26 cellular contexts compared by ENCODE assay signal in the genomic region with DNA sequence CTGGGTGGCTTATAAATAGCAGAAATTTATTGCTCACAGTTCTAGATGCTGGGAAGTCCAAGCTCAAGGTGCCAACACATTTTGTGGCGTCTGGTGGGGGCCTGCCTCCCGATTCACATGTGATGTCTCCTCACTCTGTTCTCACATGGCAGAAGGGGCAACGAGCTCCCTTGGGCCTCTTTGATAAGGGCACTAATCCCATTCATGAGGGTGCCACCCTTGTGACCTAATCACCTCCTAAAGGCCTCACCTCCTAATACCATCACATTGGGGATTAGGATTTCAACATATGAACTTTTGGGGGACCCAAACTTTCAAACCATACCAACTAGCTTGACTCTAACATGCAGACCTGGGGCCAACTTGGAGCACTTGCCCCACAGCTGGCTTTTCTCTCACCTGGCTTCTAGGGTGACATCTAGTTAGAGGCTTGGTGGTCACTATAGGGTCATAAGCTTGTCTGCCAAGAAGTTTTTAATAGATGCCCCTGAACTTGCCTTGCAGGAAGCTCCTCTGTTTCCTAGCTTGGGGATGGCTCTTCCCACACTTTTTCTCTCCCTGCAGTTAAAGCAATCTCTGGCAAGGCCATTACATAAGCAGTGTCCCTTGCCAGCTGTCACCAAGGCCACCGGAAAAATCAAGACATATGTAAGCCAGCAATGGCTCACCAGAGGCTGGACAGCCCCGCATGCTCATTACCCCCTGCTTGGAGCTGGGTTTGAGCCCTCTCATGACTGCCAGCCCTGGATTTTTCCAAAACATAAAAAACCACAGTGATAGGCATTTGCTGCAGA. TPM values are rescaled to one million over a fixed set of nuclear protein-coding genes. Genes with fewer than 3 reads are reported as not detected.
DNase-seq lines count a peak whose midpoint lies in the region; ATAC-seq and TF ChIP-seq lines count a peak whose summit lies in the region.
"Had no signal": no experiment of that assay in that cellular context is flagged by ENCODE, and none has a peak within 500 bp of the region (broad histone marks: within the 10 kb centered on the region; RNA-seq: fewer than 3 reads in every experiment).

No MANE protein-coding gene starts in this region.

- no peaks in the 10 kb centered on the region for H3K36me3 ChIP-seq in WERI-Rb-1
- H3K36me3 ChIP-seq: gastroesophageal sphincter, left lung, suprapubic skin had no signal

- intact Hi-C loops in left colon (cut with DNase I, micrococcal nuclease) (no loop called here), posterior cingulate gyrus (cut with DNase I) (loop anchor here (10.0 kb wide), 1 partner anchor 54 kb away; no protein-coding TSS in a partner anchor)

- H3K27ac ChIP-seq in WERI-Rb-1 = peak overlapping the region; percentile 69
- H3K27ac ChIP-seq: gastroesophageal sphincter, left lung, suprapubic skin had no signal

- H3K27me3 ChIP-seq in WERI-Rb-1 (ENCODE audit: insufficient read depth, low read depth, severe bottlenecking) = no peaks in the 10 kb centered on the region

- DNase-seq in WERI-Rb-1 (no peak), cerebellar cortex (ENCODE audit: low spot score) (peak; percentile 88), left colon (no peak), posterior cingulate gyrus (peak in 7 of 10 donors; percentile 41 to 92 (median 51)), NCI-H446 treated with DMSO at 0.1 percent for 48 hours (lab: John Stamatoyannopoulos, UW) (no peak)
- no peak for DNase-seq in central memory CD4-positive, alpha-beta T cell
- DNase-seq: activated CD4-positive, alpha-beta T cell treated with anti-CD3 and anti-CD28 coated beads, Interleukin-2, amount 10 ng/mL, durations not matched to agents 7 days and 5 days; activated CD8-positive, alpha-beta memory T cell treated with anti-CD3 and anti-CD28 coated beads, Interleukin-2, amount 10 ng/mL, durations not matched to agents 7 days and 5 days; activated T-cell treated with anti-CD3 and anti-CD28 coated beads, Interleukin-2, amount 50 U/mL, for 48 hours; DMS79 treated with DMSO at 0.1 percent for 48 hours; effector CD4-positive, alpha-beta T cell; GF-D8; left lung; MV-4-11; naive thymus-derived CD8-positive, alpha-beta T cell; NCI-H1436 treated with DMSO at 0.1 percent for 48 hours; NCI-H2081 treated with DMSO at 0.1 percent for 48 hours; NCI-H2227 treated with DMSO at 0.1 percent for 48 hours; stimulated activated naive B cell treated with anti-CD40 and anti-IgM and Interleukin-4, amounts not matched to agents 10 μg/mL and 1 μg/mL and 100 μg/mL, for 72 hours; T-cell had no signal

- peaks cover 4% of the 10 kb centered on the region for H3K9me3 ChIP-seq in WERI-Rb-1 (ENCODE audit: severe bottlenecking)
- H3K9me3 ChIP-seq: gastroesophageal sphincter, left lung, suprapubic skin had no signal

- TF ChIP-seq CTCF in WERI-Rb-1 (IDR thresholded peaks at IDR 0.05; ENCODE audit: low read depth, low read length) = no peak

- ATAC-seq in left colon = peak; percentile 49
- ATAC-seq in HG03469 (IDR thresholded peaks at IDR 0.05; ENCODE audit: unreplicated experiment) = no peak
- ATAC-seq in HG03439 (IDR thresholded peaks at IDR 0.05; ENCODE audit: unreplicated experiment) = no peak
- ATAC-seq: activated CD8-positive, alpha-beta memory T cell treated with anti-CD3 and anti-CD28 coated beads, Interleukin-2, amount 10 ng/mL, durations not matched to agents 7 days and 5 days; gastroesophageal sphincter; left lung; naive thymus-derived CD8-positive, alpha-beta T cell; stimulated activated naive B cell treated with anti-CD40 and anti-IgM and Interleukin-4, amounts not matched to agents 10 μg/mL and 1 μg/mL and 100 μg/mL, for 72 hours; T-cell; WTC11 had no signal

- H3K4me3 ChIP-seq in WERI-Rb-1 (ENCODE audit: low read depth, low read length) = no peak overlapping the region
- H3K4me3 ChIP-seq: gastroesophageal sphincter, left lung, suprapubic skin had no signal

RNA-seq across cellular contexts. Expression of gene MED9, which starts 8.4 kb away (rescaled TPM):
- 10 to 100 TPM; 19.5 to 20.4 TPM for total RNA-seq in left colon

RNA-seq across cellular contexts. Expression of gene RASD1, which starts 27.8 kb away (rescaled TPM):
- 10 to 100 TPM; 20.9 to 24.6 TPM for total RNA-seq in left colon
- total RNA-seq: LHCN-M2 had no signal

Comparison
In these comparisons a context has a peak if more than half of its experiments do, and no peak if none do; other contexts are left out.
1. DNase-seq: peak in cerebellar cortex (single experiment) and posterior cingulate gyrus (7 of 10); none in WERI-Rb-1 (single experiment), left colon (0 of 2), central memory CD4-positive, alpha-beta T cell (single experiment) and NCI-H446 treated with DMSO at 0.1 percent for 48 hours (single experiment).